Comparison of ENCODE assay signal across 1 cellular context in the genomic region with DNA sequence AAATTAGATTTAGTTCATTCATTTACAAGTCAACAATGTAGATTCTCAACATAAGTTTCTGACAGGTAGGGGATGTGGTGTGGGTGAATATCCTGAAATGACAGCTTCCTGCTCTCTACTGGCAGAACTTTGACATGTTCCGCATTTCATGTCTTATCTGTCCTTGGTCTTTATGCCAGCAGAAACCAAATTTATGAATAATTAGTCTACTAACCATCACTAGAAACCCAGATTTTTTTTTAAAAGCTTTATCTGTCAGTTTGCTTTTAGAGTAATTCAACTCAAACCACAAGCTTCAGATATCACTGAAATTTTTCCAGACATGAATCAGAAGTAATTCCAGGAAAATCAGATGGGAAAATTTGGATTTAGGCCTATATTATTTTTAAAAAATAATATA.
TF ChIP-seq lines count a peak whose summit lies in the region.

No MANE protein-coding gene starts in this region.

TF ChIP-seq in IMR-90, 13 proteins besides CTCF, POLR2A, EP300 and RAD21:
- TF ChIP-seq CHD1 (IDR thresholded peaks at IDR 0.05; ENCODE audit: low read depth, low read length) (no peak), MAZ (IDR thresholded peaks at IDR 0.05; ENCODE audit: borderline replicate concordance, low read depth, low read length) (no peak), FOS (IDR thresholded peaks at IDR 0.05; ENCODE audit: low read depth, low read length) (no peak), MXI1 (IDR thresholded peaks at IDR 0.05; ENCODE audit: borderline replicate concordance, low read depth, low read length) (no peak), MAFK (IDR thresholded peaks at IDR 0.05; ENCODE audit: low read depth, low read length) (no peak), SMC3 (IDR thresholded peaks at IDR 0.05; ENCODE audit: low read depth, low read length) (no peak)
- TF ChIP-seq, protein P1, sequence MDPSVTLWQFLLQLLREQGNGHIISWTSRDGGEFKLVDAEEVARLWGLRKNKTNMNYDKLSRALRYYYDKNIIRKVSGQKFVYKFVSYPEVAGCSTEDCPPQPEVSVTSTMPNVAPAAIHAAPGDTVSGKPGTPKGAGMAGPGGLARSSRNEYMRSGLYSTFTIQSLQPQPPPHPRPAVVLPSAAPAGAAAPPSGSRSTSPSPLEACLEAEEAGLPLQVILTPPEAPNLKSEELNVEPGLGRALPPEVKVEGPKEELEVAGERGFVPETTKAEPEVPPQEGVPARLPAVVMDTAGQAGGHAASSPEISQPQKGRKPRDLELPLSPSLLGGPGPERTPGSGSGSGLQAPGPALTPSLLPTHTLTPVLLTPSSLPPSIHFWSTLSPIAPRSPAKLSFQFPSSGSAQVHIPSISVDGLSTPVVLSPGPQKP (IDR thresholded peaks at IDR 0.05; ENCODE audit: borderline replicate concordance, low read depth, low read length): no peak
- TF ChIP-seq, protein P2, sequence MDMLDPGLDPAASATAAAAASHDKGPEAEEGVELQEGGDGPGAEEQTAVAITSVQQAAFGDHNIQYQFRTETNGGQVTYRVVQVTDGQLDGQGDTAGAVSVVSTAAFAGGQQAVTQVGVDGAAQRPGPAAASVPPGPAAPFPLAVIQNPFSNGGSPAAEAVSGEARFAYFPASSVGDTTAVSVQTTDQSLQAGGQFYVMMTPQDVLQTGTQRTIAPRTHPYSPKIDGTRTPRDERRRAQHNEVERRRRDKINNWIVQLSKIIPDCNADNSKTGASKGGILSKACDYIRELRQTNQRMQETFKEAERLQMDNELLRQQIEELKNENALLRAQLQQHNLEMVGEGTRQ (IDR thresholded peaks at IDR 0.05; ENCODE audit: low read depth, low read length): no peak
TF ChIP-seq in IMR-90: peak in this region for 0.
